ENCODE assay signal across 12 cellular contexts in genomic region chr21:33259995-33260394, GRCh38. TPM values are rescaled to one million over a fixed set of nuclear protein-coding genes. Genes with fewer than 3 reads are reported as not detected.
A peak's percentile ranks its signal among the peaks of the same experiment; 100 is the strongest.
DNase-seq lines count a peak whose midpoint lies in the region; ATAC-seq and TF ChIP-seq lines count a peak whose summit lies in the region.
"Had no signal": no experiment of that assay in that cellular context is flagged by ENCODE, and none has a peak within 500 bp of the region (broad histone marks: within the 10 kb centered on the region; RNA-seq: fewer than 3 reads in every experiment).

No MANE protein-coding gene starts in this region.

- peaks cover 0 to 3% (median 0%) of the 10 kb centered on the region in 8 donors for H3K9me3 Mint-ChIP-seq in CD4-positive, alpha-beta memory T cell
- no peaks in the 10 kb centered on the region for H3K9me3 Mint-ChIP-seq in activated naive CD8-positive, alpha-beta T cell treated with anti-CD3 and anti-CD28 coated beads, Interleukin-2, amount 10 ng/mL, durations not matched to agents 7 days and 5 days
- H3K9me3 Mint-ChIP-seq in naive B cell: peaks cover 0 to 7% (median 4%) of the 10 kb centered on the region in 7 donors

- peak overlapping the region in 7 of 8 donors; percentile 26 to 63 (median 53) for H3K4me3 Mint-ChIP-seq in CD4-positive, alpha-beta memory T cell
- H3K4me3 Mint-ChIP-seq in activated naive CD8-positive, alpha-beta T cell treated with anti-CD3 and anti-CD28 coated beads, Interleukin-2, amount 10 ng/mL, durations not matched to agents 7 days and 5 days: peak overlapping the region; percentile 61
- peak overlapping the region in 1 of 8 donors; percentile 13 for H3K4me3 Mint-ChIP-seq in naive B cell

- CTCF ChIA-PET in CD4-positive, alpha-beta memory T cell (lab: Charles Lee; ENCODE audit: partially characterized antibody): interaction anchor here (0.7 to 3.4 kb wide), 5 partner anchors 15 to 116 kb away, joined by 3 to 16 read pairs (median 3); no protein-coding TSS in a partner anchor

- POLR2A ChIA-PET in CD4-positive, alpha-beta memory T cell (lab: Charles Lee; ENCODE audit: partially characterized antibody): interaction anchor here (0.7 to 1.9 kb wide), 6 partner anchors 9 to 102 kb away, joined by 3 to 6 read pairs (median 4); no protein-coding TSS in a partner anchor
- POLR2A ChIA-PET in activated naive CD8-positive, alpha-beta T cell treated with anti-CD3 and anti-CD28 coated beads, Interleukin-2, amount 10 ng/mL, durations not matched to agents 7 days and 5 days (lab: Charles Lee): interaction anchor here (0.6 to 1.4 kb wide), 4 partner anchors 10 to 65 kb away, joined by 3 to 4 read pairs (median 4); no protein-coding TSS in a partner anchor

- H4K20me1 ChIP-seq in Loucy (ENCODE audit: insufficient read depth, low read length, poor library complexity, severe bottlenecking): peaks cover 21% of the 10 kb centered on the region

- intact Hi-C loops in CD4-positive, alpha-beta memory T cell (cut with micrococcal nuclease): loop anchor here (2.0 kb wide), 1 partner anchor 15 kb away; no protein-coding TSS in a partner anchor

- H3K36me3 Mint-ChIP-seq in CD4-positive, alpha-beta memory T cell: peaks cover 50 to 69% of the 10 kb centered on the region in 2 donors
- peaks cover 51% of the 10 kb centered on the region for H3K36me3 Mint-ChIP-seq in activated naive CD8-positive, alpha-beta T cell treated with anti-CD3 and anti-CD28 coated beads, Interleukin-2, amount 10 ng/mL, durations not matched to agents 7 days and 5 days
- H3K36me3 Mint-ChIP-seq in naive B cell: peaks cover 12 to 30% of the 10 kb centered on the region in 2 donors

- H3K9ac ChIP-seq in Loucy (ENCODE audit: low read depth, low read length, poor library complexity, severe bottlenecking): peak overlapping the region; percentile 28

- H2AFZ ChIP-seq in Loucy (ENCODE audit: low read length): no peak overlapping the region

- no peaks in the 10 kb centered on the region for H3K27me3 ChIP-seq in CD4-positive, alpha-beta memory T cell (ENCODE audit: insufficient read depth, low read length)
- no peaks in the 10 kb centered on the region for H3K27me3 ChIP-seq in Loucy (ENCODE audit: insufficient read depth, low read length, poor library complexity, severe bottlenecking)
- H3K27me3 ChIP-seq: upper lobe of right lung had no signal

- H3K4me3 ChIP-seq in CD4-positive, alpha-beta memory T cell (ENCODE audit: low read length in 2 of 2): no peak overlapping the region
- H3K4me3 ChIP-seq in Loucy (ENCODE audit: low read length, poor library complexity, severe bottlenecking): no peak overlapping the region
- H3K4me3 ChIP-seq: upper lobe of right lung had no signal

- peak; percentile 40 for ATAC-seq in activated naive CD8-positive, alpha-beta T cell treated with anti-CD3 and anti-CD28 coated beads, Interleukin-2, amount 10 ng/mL, durations not matched to agents 7 days and 5 days (ENCODE audit: low read depth)
- ATAC-seq in naive B cell (ENCODE audit: low read depth in 2 of 2): no peak
- ATAC-seq: upper lobe of right lung had no signal

- no peak overlapping the region for H3K4me2 ChIP-seq in Loucy (ENCODE audit: low read depth, low read length, poor library complexity, severe bottlenecking)

- H3K9me3 ChIP-seq in CD4-positive, alpha-beta memory T cell (ENCODE audit: control insufficient read depth in 1 of 2, low read length in 2 of 2): no peaks in the 10 kb centered on the region
- no peaks in the 10 kb centered on the region for H3K9me3 ChIP-seq in Loucy (ENCODE audit: insufficient read depth, low read depth, low read length)
- H3K9me3 ChIP-seq: upper lobe of right lung had no signal

- peaks cover 51% of the 10 kb centered on the region for H3K4me1 ChIP-seq in CD4-positive, alpha-beta memory T cell (ENCODE audit: insufficient read depth, low read length)
- peaks cover 12% of the 10 kb centered on the region for H3K4me1 ChIP-seq in Loucy (ENCODE audit: insufficient read depth, low read length, poor library complexity, severe bottlenecking)

- H3F3A ChIP-seq in Loucy (ENCODE audit: low read depth): peaks cover 6% of the 10 kb centered on the region; the same call in 1 of the 2 replicates

- peaks cover 62% of the 10 kb centered on the region for H3K79me2 ChIP-seq in Loucy (ENCODE audit: insufficient read depth, low read length)

- no peaks in the 10 kb centered on the region for H3K9me2 ChIP-seq in Loucy (replicated peaks; ENCODE audit: low read depth, low read length)

- H3K27ac ChIP-seq in CD4-positive, alpha-beta memory T cell (ENCODE audit: low read depth, low read length): peak overlapping the region; percentile 25
- H3K27ac ChIP-seq: upper lobe of right lung had no signal

- no peak for DNase-seq in CD4-positive, alpha-beta memory T cell
- no peak for DNase-seq in activated naive CD8-positive, alpha-beta T cell treated with anti-CD3 and anti-CD28 coated beads, Interleukin-2, amount 10 ng/mL, durations not matched to agents 7 days and 5 days
- no peak for DNase-seq in naive B cell
- no peak for DNase-seq in T1000 (lab: John Stamatoyannopoulos, UW)
- DNase-seq in activated CD4-positive, CD25-positive, alpha-beta regulatory T cell (lab: John Stamatoyannopoulos, UW): no peak
- no peak for DNase-seq in activated gamma-delta T cell treated with Interleukin-2 at 50 U/mL for 16 hours
- DNase-seq in DMS53 treated with DMSO at 0.1 percent for 48 hours (lab: John Stamatoyannopoulos, UW; ENCODE audit: unreplicated experiment): no peak
- DNase-seq: activated CD8-positive, alpha-beta memory T cell treated with anti-CD3 and anti-CD28 coated beads, Interleukin-2, amount 50 U/mL, for 48 hours; SHP77; stimulated activated CD4-positive, alpha-beta T cell treated with anti-CD3 and anti-CD28 coated beads, Interleukin-2, amount 100 ng/mL, for 24 hours; upper lobe of right lung had no signal

- H3K36me3 ChIP-seq in CD4-positive, alpha-beta memory T cell (ENCODE audit: insufficient read depth, low read length): peaks cover 28% of the 10 kb centered on the region
- peaks cover 92% of the 10 kb centered on the region for H3K36me3 ChIP-seq in Loucy (ENCODE audit: insufficient read depth, low read length)

- H3K27ac Mint-ChIP-seq in CD4-positive, alpha-beta memory T cell: peak overlapping the region; percentile 26 to 85 (median 54)
- H3K27ac Mint-ChIP-seq in activated naive CD8-positive, alpha-beta T cell treated with anti-CD3 and anti-CD28 coated beads, Interleukin-2, amount 10 ng/mL, durations not matched to agents 7 days and 5 days: peak overlapping the region; percentile 24
- H3K27ac Mint-ChIP-seq in naive B cell: peak overlapping the region in 4 of 6 donors; percentile 12 to 78 (median 52)

- H3K4me1 Mint-ChIP-seq in CD4-positive, alpha-beta memory T cell: peaks cover 29 to 66% (median 49%) of the 10 kb centered on the region in 4 donors
- H3K4me1 Mint-ChIP-seq in activated naive CD8-positive, alpha-beta T cell treated with anti-CD3 and anti-CD28 coated beads, Interleukin-2, amount 10 ng/mL, durations not matched to agents 7 days and 5 days: peaks cover 41% of the 10 kb centered on the region
- peaks cover 13 to 24% (median 13%) of the 10 kb centered on the region in 3 donors for H3K4me1 Mint-ChIP-seq in naive B cell

- no peaks in the 10 kb centered on the region for H3K27me3 Mint-ChIP-seq in CD4-positive, alpha-beta memory T cell
- no peaks in the 10 kb centered on the region for H3K27me3 Mint-ChIP-seq in activated naive CD8-positive, alpha-beta T cell treated with anti-CD3 and anti-CD28 coated beads, Interleukin-2, amount 10 ng/mL, durations not matched to agents 7 days and 5 days
- no peaks in the 10 kb centered on the region for H3K27me3 Mint-ChIP-seq in naive B cell

- no peak for TF ChIP-seq CTCF in Loucy (conservative IDR thresholded peaks at IDR 0.05; ENCODE audit: low read length)

RNA-seq across cellular contexts. Expression of gene IL10RB, which starts 6.2 kb away (rescaled TPM):
- total RNA-seq in CD4-positive, alpha-beta memory T cell: 10 to 100 TPM; 30.6 to 36.4 TPM
- 10 to 100 TPM; 53.3 to 61.8 TPM for polyA plus RNA-seq in CD4-positive, alpha-beta memory T cell
- total RNA-seq in activated naive CD8-positive, alpha-beta T cell treated with anti-CD3 and anti-CD28 coated beads, Interleukin-2, amount 10 ng/mL, durations not matched to agents 7 days and 5 days: 10 to 100 TPM; 40.6 to 44.1 TPM
- polyA plus RNA-seq in naive B cell (ENCODE audit: low read depth in 6 of 6): 10 to 100 TPM; 56.9 to 83.1 (median 71.0) TPM

RNA-seq across cellular contexts. Expression of gene IFNAR2, which starts 30.3 kb away (rescaled TPM):
- total RNA-seq in CD4-positive, alpha-beta memory T cell: 10 to 100 TPM; 76.5 to 77.7 TPM
- 10 to 100 TPM; 78.0 to 81.1 TPM for polyA plus RNA-seq in CD4-positive, alpha-beta memory T cell
- total RNA-seq in activated naive CD8-positive, alpha-beta T cell treated with anti-CD3 and anti-CD28 coated beads, Interleukin-2, amount 10 ng/mL, durations not matched to agents 7 days and 5 days: 10 to 100 TPM; 68.3 to 77.6 TPM
- 10 to 100 TPM; 41.4 to 61.7 (median 50.8) TPM for polyA plus RNA-seq in naive B cell (ENCODE audit: low read depth in 6 of 6)
